ENCODE assay signal across 19 cellular contexts in the genomic region with DNA sequence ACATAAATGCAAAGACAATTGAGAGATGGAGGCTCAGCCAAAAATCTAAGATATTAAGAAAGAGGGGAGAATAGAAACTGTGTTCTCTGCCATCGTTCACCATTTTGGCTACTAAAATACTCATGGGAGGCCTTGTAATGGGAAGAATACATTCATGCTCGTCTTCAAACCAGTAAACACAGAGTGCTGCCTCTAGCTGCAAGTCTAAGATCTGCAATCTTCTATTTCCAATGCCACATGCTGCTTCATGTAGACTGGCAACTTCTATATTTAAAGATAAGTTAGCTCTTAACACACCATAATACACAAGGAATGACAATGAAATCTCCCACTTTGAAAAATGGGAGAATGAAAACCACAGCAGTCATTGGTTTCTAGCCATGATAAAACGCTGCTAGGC.
DNase-seq lines count a peak whose midpoint lies in the region; TF ChIP-seq lines count a peak whose summit lies in the region.
"Had no signal": no experiment of that assay in that cellular context is flagged by ENCODE, and none has a peak within 500 bp of the region (broad histone marks: within the 10 kb centered on the region; RNA-seq: fewer than 3 reads in every experiment).

No MANE protein-coding gene starts in this region.

- no peaks in the 10 kb centered on the region for H3K36me3 ChIP-seq in DOHH2 (ENCODE audit: control insufficient read depth, low read length)
- no peaks in the 10 kb centered on the region for H3K36me3 ChIP-seq in esophagus muscularis mucosa
- H3K36me3 ChIP-seq in colonic mucosa: no peaks in the 10 kb centered on the region
- H3K36me3 ChIP-seq: BLaER1 treated with 17β-estradiol and CSF1 and Interleukin-3, amounts not matched to agents 10 nM and 100 nM; thoracic aorta had no signal

- 76% methylated on average over 3 of the region's 3 CpGs for WGBS in esophagus muscularis mucosa

- intact Hi-C loops in esophagus muscularis mucosa (cut with DNase I) (no loop called here), colonic mucosa (cut with DNase I) (no loop called here)

- TF ChIP-seq POLR2A in esophagus muscularis mucosa (IDR thresholded peaks at IDR 0.05; ENCODE audit: low read depth): no peak

- H3K4me1 ChIP-seq in DOHH2 (ENCODE audit: control insufficient read depth, low read length) (no peaks in the 10 kb centered on the region), esophagus muscularis mucosa (no peaks in the 10 kb centered on the region), colonic mucosa (no peaks in the 10 kb centered on the region)

- H3K27ac ChIP-seq in DOHH2 (ENCODE audit: low read depth, low read length): no peak overlapping the region
- no peak overlapping the region for H3K27ac ChIP-seq in esophagus muscularis mucosa (replicated peaks in 1 of 4)
- H3K27ac ChIP-seq in colonic mucosa: no peak overlapping the region
- H3K27ac ChIP-seq: BLaER1 treated with 17β-estradiol and CSF1 and Interleukin-3, amounts not matched to agents 10 nM and 100 nM; thoracic aorta had no signal

- DNase-seq in HuH-7 (ENCODE audit: low spot score): peak; percentile 9
- DNase-seq in iPS-NIHi11 (ENCODE audit: low spot score): peak; percentile 21
- no peak for DNase-seq in esophagus muscularis mucosa (ENCODE audit: extremely low spot score)
- no peak for DNase-seq in NCI-H2171 treated with DMSO at 0.1 percent for 48 hours (lab: John Stamatoyannopoulos, UW)
- no peak for DNase-seq in HCEC 1CT
- DNase-seq in colonic mucosa: no peak
- DNase-seq: activated T-cell treated with anti-CD3 and anti-CD28 coated beads, Interleukin-2, amount 50 U/mL, for 24 hours; glutamatergic neuron; IMR-90; islet precursor cell; NCI-H1105; NCI-H2171; NK-92 treated with Interleukin-12 subunit alpha and Interleukin-12 subunit beta, amount 100 ng/mL, for 24 hours; occipital lobe; stimulated activated CD4-positive, alpha-beta T cell treated with anti-CD3 and anti-CD28 coated beads, Interleukin-4, amount 100 ng/mL, for 24 hours had no signal

- TF ChIP-seq CTCF in DOHH2 (IDR thresholded peaks at IDR 0.05; ENCODE audit: low read depth, low read length, poor library complexity, severe bottlenecking): peak; percentile 13
- TF ChIP-seq CTCF in WI38 (IDR thresholded peaks at IDR 0.05; ENCODE audit: low read depth, low read length): 0 out of 2 replicates have a peak, but pooled peaks have one; percentile 1
- no peak for TF ChIP-seq CTCF in esophagus muscularis mucosa (IDR thresholded peaks at IDR 0.05)
- no peak for TF ChIP-seq CTCF in colonic mucosa (IDR thresholded peaks at IDR 0.05)

- H3K4me3 ChIP-seq in DOHH2 (ENCODE audit: low read length) (no peak overlapping the region), WI38 (ENCODE audit: low read depth, low read length) (no peak overlapping the region), esophagus muscularis mucosa (no peak overlapping the region), colonic mucosa (no peak overlapping the region)
- H3K4me3 ChIP-seq: BLaER1 treated with 17β-estradiol and CSF1 and Interleukin-3, amounts not matched to agents 10 nM and 100 nM; thoracic aorta had no signal

- H3F3A ChIP-seq in DOHH2 (ENCODE audit: control insufficient read depth, insufficient read depth): no peaks in the 10 kb centered on the region

- H3K4me2 ChIP-seq in DOHH2 (ENCODE audit: low read length): no peak overlapping the region
- H3K4me2 ChIP-seq: BLaER1 treated with 17β-estradiol and CSF1 and Interleukin-3, amounts not matched to agents 10 nM and 100 nM had no signal

- H3K9me2 ChIP-seq in DOHH2 (replicated peaks; ENCODE audit: control insufficient read depth, low read length): no peaks in the 10 kb centered on the region

- H3K27me3 ChIP-seq in DOHH2 (ENCODE audit: control insufficient read depth, low read length): no peaks in the 10 kb centered on the region
- H3K27me3 ChIP-seq in esophagus muscularis mucosa: no peaks in the 10 kb centered on the region
- H3K27me3 ChIP-seq in colonic mucosa: no peaks in the 10 kb centered on the region
- H3K27me3 ChIP-seq: BLaER1 treated with 17β-estradiol and CSF1 and Interleukin-3, amounts not matched to agents 10 nM and 100 nM had no signal

- H4K20me1 ChIP-seq in DOHH2 (ENCODE audit: control insufficient read depth, insufficient read depth, low read depth, low read length): no peaks in the 10 kb centered on the region
- H4K20me1 ChIP-seq: BLaER1 treated with 17β-estradiol and CSF1 and Interleukin-3, amounts not matched to agents 10 nM and 100 nM had no signal

- no peak overlapping the region for H3K9ac ChIP-seq in colonic mucosa (ENCODE audit: low read depth in 2 of 2, low read length in 2 of 2)
- H3K9ac ChIP-seq: BLaER1 treated with 17β-estradiol and CSF1 and Interleukin-3, amounts not matched to agents 10 nM and 100 nM had no signal

- no peak for TF ChIP-seq EP300 in esophagus muscularis mucosa (IDR thresholded peaks at IDR 0.05)

- no peaks in the 10 kb centered on the region for H3K79me2 ChIP-seq in DOHH2 (ENCODE audit: control insufficient read depth, low read length)

- H3K9me3 ChIP-seq in DOHH2 (ENCODE audit: control insufficient read depth, insufficient read depth, low read length) (no peaks in the 10 kb centered on the region), esophagus muscularis mucosa (peaks cover 0 to 8% (median 3%) of the 10 kb centered on the region in 4 donors), colonic mucosa (no peaks in the 10 kb centered on the region)
- H3K9me3 ChIP-seq: thoracic aorta had no signal

Comparison
In these comparisons a context has a peak if more than half of its experiments do, and no peak if none do; other contexts are left out.
1. CTCF ChIP-seq: peak in DOHH2 (single experiment) and WI38 (single experiment); none in esophagus muscularis mucosa (0 of 3) and colonic mucosa (single experiment).
2. DNase-seq: peak in HuH-7 (single experiment) and iPS-NIHi11 (single experiment); none in esophagus muscularis mucosa (single experiment), NCI-H2171 treated with DMSO at 0.1 percent for 48 hours (single experiment), HCEC 1CT (single experiment) and colonic mucosa (single experiment).